ENCODE assay signal across 1 cellular context in genomic region chr16:21801538-21802351, GRCh38.
TF ChIP-seq lines count a peak whose summit lies in the region.

No MANE protein-coding gene starts in this region.

TF ChIP-seq in IMR-90, 13 proteins besides CTCF, POLR2A, EP300 and RAD21:
- peak; percentile 45 for TF ChIP-seq SMC3 (IDR thresholded peaks at IDR 0.05; ENCODE audit: low read depth, low read length)
TF ChIP-seq in IMR-90: peak in this region for 1; not testable (repeated sequence) for 12.
